ENCODE assay signal across 8 cellular contexts in the genomic region with DNA sequence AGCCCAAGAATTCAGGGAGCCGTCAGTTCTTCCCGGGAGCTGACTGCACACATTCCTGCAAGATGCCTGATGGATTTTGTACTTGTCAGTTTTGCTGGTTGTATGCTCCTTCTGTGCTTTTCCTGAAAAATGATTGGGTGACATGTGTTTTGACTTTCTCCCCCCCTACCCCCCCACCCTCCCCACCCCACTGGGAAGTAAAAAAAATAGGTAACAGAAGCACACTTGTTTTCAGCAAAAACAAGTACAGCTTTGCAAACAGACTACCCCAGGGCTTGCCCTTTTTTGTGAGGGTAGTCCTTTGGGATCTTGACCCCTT. TPM values are rescaled to one million over a fixed set of nuclear protein-coding genes. Genes with fewer than 3 reads are reported as not detected.
DNase-seq lines count a peak whose midpoint lies in the region; ATAC-seq and TF ChIP-seq lines count a peak whose summit lies in the region.

No MANE protein-coding gene starts in this region.

- H3K27me3 ChIP-seq in SU-DHL-6 (ENCODE audit: low read length) (no peaks in the 10 kb centered on the region), psoas muscle (ENCODE audit: insufficient read depth in 3 of 3, low read length in 2 of 3) (peaks cover 0 to 24% (median 5%) of the 10 kb centered on the region in 3 donors), foreskin keratinocyte (no peaks in the 10 kb centered on the region)

- H2AFZ ChIP-seq in SU-DHL-6 (ENCODE audit: low read depth, low read length, severe bottlenecking) = no peak overlapping the region

- H3K79me2 ChIP-seq in SU-DHL-6 (ENCODE audit: insufficient read depth, low read length) = peaks cover 44% of the 10 kb centered on the region

- H3K9me2 ChIP-seq in SU-DHL-6 (replicated peaks; ENCODE audit: insufficient read depth, low read length) = no peaks in the 10 kb centered on the region

- ATAC-seq in psoas muscle (no peak), foreskin keratinocyte (no peak), GM18868 (IDR thresholded peaks at IDR 0.05; ENCODE audit: unreplicated experiment) (no peak)

- WGBS in psoas muscle, 3 donors = 2 to 5% (median 4%) methylated on average over 2 of the region's 2 CpGs

- H3K36me3 ChIP-seq in SU-DHL-6 (ENCODE audit: low read length) (peaks cover 18% of the 10 kb centered on the region; the same call in 1 of the 2 replicates), psoas muscle (ENCODE audit: insufficient read depth in 1 of 2, low read depth in 1 of 2) (peaks cover 6 to 45% of the 10 kb centered on the region in 2 donors)

- H3K4me2 ChIP-seq in SU-DHL-6 (ENCODE audit: low read depth, low read length, poor library complexity, severe bottlenecking) = peak overlapping the region; percentile 66

- intact Hi-C loops in psoas muscle (cut with DNase I) = loop anchor here (5.0 to 10.0 kb wide), 3 partner anchors 64 to 1183 kb away; partner anchors contain the start of genes CTTN (in 1 of the 2) and NADSYN1 (in 1 of the 2)

- H3K9ac ChIP-seq in SU-DHL-6 (ENCODE audit: low read length) = peak overlapping the region; percentile 77

- no peak for TF ChIP-seq CTCF in SU-DHL-6 (IDR thresholded peaks at IDR 0.05; ENCODE audit: insufficient read depth, low read length, poor library complexity, severe bottlenecking)
- TF ChIP-seq CTCF in fibroblast of villous mesenchyme (IDR thresholded peaks at IDR 0.05; ENCODE audit: insufficient read depth, low read depth, low read length) = no peak
- TF ChIP-seq CTCF in psoas muscle (IDR thresholded peaks at IDR 0.05) = no peak
- no peak for TF ChIP-seq CTCF in foreskin keratinocyte (conservative IDR thresholded peaks at IDR 0.05)

- H3K27ac ChIP-seq in SU-DHL-6 (ENCODE audit: low read depth, low read length) (no peak overlapping the region), psoas muscle (peak overlapping the region; percentile 91), foreskin keratinocyte (no peak overlapping the region)

- in situ Hi-C loops in ACHN (cut with HindIII; ENCODE audit: low pct_ligation_motif_present, low pct_unique_long_range_greater_than_20kb, low sequenced_read_pairs) = no loop called here

- H3K9me3 ChIP-seq in SU-DHL-6 (ENCODE audit: insufficient read depth, low read length) = no peaks in the 10 kb centered on the region
- no peaks in the 10 kb centered on the region for H3K9me3 ChIP-seq in psoas muscle

- H3F3A ChIP-seq in SU-DHL-6 (ENCODE audit: insufficient read depth) = no peaks in the 10 kb centered on the region

- peaks cover 19% of the 10 kb centered on the region for H3K4me1 ChIP-seq in psoas muscle
- H3K4me1 ChIP-seq in foreskin keratinocyte = peaks cover 4% of the 10 kb centered on the region

- DNase-seq in fibroblast of villous mesenchyme (ENCODE audit: low read depth) (no peak), psoas muscle (no peak), foreskin keratinocyte (no peak), ACHN (no peak), SK-N-DZ (ENCODE audit: low spot score) (no peak)

- H3K4me3 ChIP-seq in GM08714 (ENCODE audit: low read length) = peak overlapping the region; percentile 99
- peak overlapping the region; percentile 81 for H3K4me3 ChIP-seq in SU-DHL-6 (ENCODE audit: insufficient read depth, low read length, poor library complexity, severe bottlenecking)
- peak overlapping the region; percentile 87 for H3K4me3 ChIP-seq in fibroblast of villous mesenchyme (ENCODE audit: low read depth, low read length)
- peak overlapping the region; percentile 86 for H3K4me3 ChIP-seq in psoas muscle

- H4K20me1 ChIP-seq in SU-DHL-6 (ENCODE audit: low read depth, low read length) = no peaks in the 10 kb centered on the region

RNA-seq across cellular contexts. Expression of gene PPFIA1, which starts 1.1 kb away (rescaled TPM):
- total RNA-seq in fibroblast of villous mesenchyme = 60.9 and 69.5 TPM in 2 replicates
- 10 to 100 TPM; 31.2 to 49.5 (median 44.2) TPM for total RNA-seq in psoas muscle
- 10 to 100 TPM; 16.7 to 34.3 (median 22.1) TPM for polyA plus RNA-seq in psoas muscle
- 30.0 and 32.2 TPM in 2 replicates for total RNA-seq in foreskin keratinocyte
- 11.9 and 14.3 TPM in 2 replicates for polyA plus RNA-seq in foreskin keratinocyte
- 26.0 and 32.0 TPM in 2 replicates for polyA plus RNA-seq in SK-N-DZ (2014; cell fraction: cytosol; rRNA removed)
- 41.6 and 60.5 TPM in 2 replicates for polyA plus RNA-seq in SK-N-DZ (2014; cell fraction: nucleus; rRNA removed)
